Comparison of ENCODE assay signal across 2 cellular contexts in genomic region chr5:61572959-61573358, GRCh38.
TF ChIP-seq lines count a peak whose summit lies in the region.

No MANE protein-coding gene starts in this region.

TF ChIP-seq in A549, 52 proteins besides CTCF, POLR2A, EP300 and RAD21:
- TF ChIP-seq HOXB5 (CRISPR knock-in tag; IDR thresholded peaks at IDR 0.05) (no peak), MAFK (IDR thresholded peaks at IDR 0.05; ENCODE audit: partially characterized antibody) (peak; percentile 89), POLR2AphosphoS2 (conservative IDR thresholded peaks at IDR 0.05; ENCODE audit: low read length) (no peak)

TF ChIP-seq in IMR-90, 13 proteins besides CTCF, POLR2A, EP300 and RAD21:
- TF ChIP-seq NFE2L2 (IDR thresholded peaks at IDR 0.05; ENCODE audit: low read depth, low read length): no peak
- no peak for TF ChIP-seq BHLHE40 (IDR thresholded peaks at IDR 0.05; ENCODE audit: low read depth, low read length)
- no peak for TF ChIP-seq ELK1 (IDR thresholded peaks at IDR 0.05; ENCODE audit: borderline replicate concordance, low read depth, low read length)
- TF ChIP-seq FOS (IDR thresholded peaks at IDR 0.05; ENCODE audit: low read depth, low read length): no peak
- no peak for TF ChIP-seq MXI1 (IDR thresholded peaks at IDR 0.05; ENCODE audit: borderline replicate concordance, low read depth, low read length)
- peak; percentile 84 for TF ChIP-seq MAFK (IDR thresholded peaks at IDR 0.05; ENCODE audit: low read depth, low read length)
- TF ChIP-seq USF2 (IDR thresholded peaks at IDR 0.05; ENCODE audit: low read depth, low read length): no peak
